ENCODE assay signal across 10 cellular contexts in genomic region chr7:138565451-138566114, GRCh38.
DNase-seq lines count a peak whose midpoint lies in the region; ATAC-seq lines count a peak whose summit lies in the region.
"Had no signal": no experiment of that assay in that cellular context is flagged by ENCODE, and none has a peak within 500 bp of the region (broad histone marks: within the 10 kb centered on the region; RNA-seq: fewer than 3 reads in every experiment).

No MANE protein-coding gene starts in this region.

- no peak for ATAC-seq in GM18511 (IDR thresholded peaks at IDR 0.05; ENCODE audit: unreplicated experiment)
- no peak for ATAC-seq in GM18519 (IDR thresholded peaks at IDR 0.05; ENCODE audit: low FRiP score, unreplicated experiment)
- no peak for ATAC-seq in GM19467 (IDR thresholded peaks at IDR 0.05; ENCODE audit: unreplicated experiment)

- DNase-seq in GF-D8 (lab: John Stamatoyannopoulos, UW) (peak; percentile 87), NCI-H69 (lab: John Stamatoyannopoulos, UW) (peak; percentile 50), dermis microvascular lymphatic vessel endothelial cell (ENCODE audit: low read depth in 2 of 2) (peak; percentile 15 to 29), myocyte (ENCODE audit: low read depth) (peak; percentile 31), NCI-H2029 (lab: John Stamatoyannopoulos, UW) (no peak)
- DNase-seq: activated CD4-positive, alpha-beta T cell treated with anti-CD3 and anti-CD28 coated beads, Interleukin-2, amount 50 U/mL, for 4 hours; left ventricle myocardium superior had no signal
